Comparison of ENCODE assay signal across 9 cellular contexts in the genomic region with DNA sequence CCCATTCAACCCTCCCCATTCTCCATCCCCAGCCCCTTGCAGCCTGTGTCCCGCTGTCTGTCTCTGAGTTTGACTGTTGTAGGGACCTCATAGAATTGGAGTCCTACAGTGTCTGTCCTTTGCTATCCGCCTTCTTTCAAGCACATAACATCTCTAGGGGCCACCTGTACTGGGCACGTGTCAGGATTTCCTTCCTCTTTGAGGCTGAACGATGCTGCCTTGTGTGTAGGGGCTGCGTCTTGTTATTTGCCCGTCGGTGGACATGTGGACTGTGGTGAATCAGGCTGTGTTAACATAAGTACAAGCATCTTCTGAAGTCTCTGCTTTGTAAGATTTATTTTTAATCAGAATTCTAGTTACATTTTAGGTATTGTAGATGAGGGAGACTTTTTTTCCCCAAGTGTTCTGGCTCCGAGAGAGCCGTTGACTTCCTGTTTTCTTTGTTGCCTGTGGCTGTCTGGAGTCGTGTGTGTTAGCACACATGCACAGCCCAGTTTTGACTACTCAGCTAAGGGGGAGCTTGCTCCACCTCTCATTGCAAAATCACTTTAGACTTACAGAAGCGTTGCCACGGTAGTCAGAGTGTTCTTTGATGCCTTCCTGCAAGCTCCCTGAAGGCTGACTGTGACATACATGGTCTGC. TPM values are rescaled to one million over a fixed set of nuclear protein-coding genes. Genes with fewer than 3 reads are reported as not detected.
A peak's percentile ranks its signal among the peaks of the same experiment; 100 is the strongest.
DNase-seq lines count a peak whose midpoint lies in the region; ATAC-seq, FAIRE-seq and TF ChIP-seq lines count a peak whose summit lies in the region.
"Had no signal": no experiment of that assay in that cellular context is flagged by ENCODE, and none has a peak within 500 bp of the region (broad histone marks: within the 10 kb centered on the region; RNA-seq: fewer than 3 reads in every experiment).

No MANE protein-coding gene starts in this region.

- H3K4me1 ChIP-seq in gastroesophageal sphincter: peaks cover 0 to 11% (median 0%) of the 10 kb centered on the region in 3 donors
- H3K4me1 ChIP-seq in small intestine (ENCODE audit: control insufficient read depth in 2 of 2, insufficient read depth in 1 of 2, low read depth in 1 of 2, low read length in 1 of 2): peaks cover 0 to 7% of the 10 kb centered on the region in 2 donors

- H3K27ac ChIP-seq in gastroesophageal sphincter (peak overlapping the region in 1 of 4 donors; percentile 5), small intestine (ENCODE audit: low read depth in 1 of 2, low read length in 1 of 2) (peak overlapping the region; percentile 30 to 65)

- no peak overlapping the region for H3K4me3 ChIP-seq in gastroesophageal sphincter
- H3K4me3 ChIP-seq in small intestine (ENCODE audit: low read depth in 1 of 2, low read length in 2 of 2): no peak overlapping the region

- no peak for TF ChIP-seq POLR2A in gastroesophageal sphincter (IDR thresholded peaks at IDR 0.05)

- ATAC-seq in gastroesophageal sphincter (peak; percentile 63), GM18858 (IDR thresholded peaks at IDR 0.05; ENCODE audit: unreplicated experiment) (no peak)

- peak; percentile 97 for DNase-seq in MV-4-11 (lab: John Stamatoyannopoulos, UW)
- DNase-seq in activated CD4-positive, alpha-beta T cell treated with anti-CD3 and anti-CD28 coated beads, Interleukin-2, amount 50 U/mL, for 1 hour: peak; percentile 40
- peak; percentile 33 for DNase-seq in small intestine
- no peak for DNase-seq in DMS153 (lab: John Stamatoyannopoulos, UW)
- DNase-seq in GM03348 (ENCODE audit: low spot score): no peak

- 70% methylated on average over 12 of the region's 12 CpGs; no CpG with 5 or more reads in 1 of the 2 donors for WGBS in gastroesophageal sphincter (ENCODE audit: low coverage in 1 of 2), 2 donors
- 48 to 62% (median 58%) methylated on average over 12 of the region's 12 CpGs for WGBS in small intestine, 3 donors

- no peak for FAIRE-seq in small intestine (lab: Jason Lieb, UNC)
- FAIRE-seq: GM19239, keratinocyte had no signal

- H3K27me3 ChIP-seq in gastroesophageal sphincter (no peaks in the 10 kb centered on the region), small intestine (ENCODE audit: control insufficient read depth in 2 of 2, insufficient read depth in 2 of 2, low read length in 2 of 2) (no peaks in the 10 kb centered on the region)

- no peak for TF ChIP-seq EP300 in gastroesophageal sphincter (IDR thresholded peaks at IDR 0.05)

- H3K9me3 ChIP-seq in gastroesophageal sphincter (no peaks in the 10 kb centered on the region), small intestine (ENCODE audit: control insufficient read depth, low read depth) (no peaks in the 10 kb centered on the region)

- H3K36me3 ChIP-seq in gastroesophageal sphincter: peaks cover 0 to 99% of the 10 kb centered on the region in 2 donors
- H3K36me3 ChIP-seq in small intestine (ENCODE audit: control insufficient read depth in 2 of 2, insufficient read depth in 2 of 2, low read length in 2 of 2): peaks cover 18 to 21% of the 10 kb centered on the region in 2 donors

- TF ChIP-seq CTCF in gastroesophageal sphincter (IDR thresholded peaks at IDR 0.05): no peak

RNA-seq across cellular contexts. Expression of a gene that starts 26.1 kb away (rescaled TPM):
- 100 to 1,000 TPM in 2 of 4 donors, 10 to 100 TPM in 2; 80.9 to 160 (median 98.2) TPM for total RNA-seq in gastroesophageal sphincter
- 100 to 1,000 TPM in 2 of 3 donors, 10 to 100 TPM in 1; 89.1 to 245 (median 222) TPM for polyA plus RNA-seq in small intestine

RNA-seq across cellular contexts. Expression of a gene that starts 26.2 kb away (rescaled TPM):
- total RNA-seq in gastroesophageal sphincter: 1,000 to 10,000 TPM; 2,888 to 7,342 (median 4,676) TPM
- polyA plus RNA-seq in small intestine: 1,000 to 10,000 TPM; 3,166 to 8,355 (median 7,366) TPM

RNA-seq across cellular contexts. Expression of a gene that starts 41.3 kb away (rescaled TPM):
- 1 to 10 TPM in 1 of 4 donors, under 1 TPM in 1, not detected in 2; 0.67 to 1.8 TPM for total RNA-seq in gastroesophageal sphincter
- 10 to 100 TPM in 1 of 3 donors, 1 to 10 TPM in 1, under 1 TPM in 1; 0.22 to 20.3 (median 1.9) TPM for polyA plus RNA-seq in small intestine

RNA-seq across cellular contexts. Expression of a gene that starts 43.9 kb away (rescaled TPM):
- total RNA-seq in gastroesophageal sphincter: 100 to 1,000 TPM in 2 of 4 donors, 10 to 100 TPM in 2; 67.0 to 107 (median 88.9) TPM
- 10 to 100 TPM; 48.4 to 72.1 (median 59.0) TPM for polyA plus RNA-seq in small intestine

Comparison
In these comparisons a context has a peak if more than half of its experiments do, and no peak if none do; other contexts are left out.
1. DNase-seq: peak in MV-4-11 (single experiment), activated CD4-positive, alpha-beta T cell treated with anti-CD3 and anti-CD28 coated beads, Interleukin-2, amount 50 U/mL, for 1 hour (single experiment) and small intestine (single experiment); none in DMS153 (single experiment) and GM03348 (single experiment).